Comparison of ENCODE assay signal across 8 cellular contexts in genomic region chr1:224329842-224330753, GRCh38. TPM values are rescaled to one million over a fixed set of nuclear protein-coding genes. Genes with fewer than 3 reads are reported as not detected.
DNase-seq lines count a peak whose midpoint lies in the region; ATAC-seq and TF ChIP-seq lines count a peak whose summit lies in the region.

Gene NVL (minus strand): TSS chr1:224330172. CDS start chr1:224330127, 45 bp downstream.

- intact Hi-C loops in spleen (cut with DNase I; ENCODE audit: low total_unique reads) = no loop called here

- peaks cover 16 to 70% (median 41%) of the 10 kb centered on the region in 6 donors for H3K4me1 ChIP-seq in spleen

- H3K27me3 ChIP-seq in spleen (replicated peaks in 1 of 7) = no peaks in the 10 kb centered on the region

- DNase-seq in AG10803 (ENCODE audit: low read depth) (peak; percentile 85), NCI-H446 (lab: John Stamatoyannopoulos, UW) (peak; percentile 78 to 92), caudate nucleus (lab: John Stamatoyannopoulos, UW) (peak in 60 of 61 donors; percentile 30 to 93 (median 83)), iris pigment epithelial cell (ENCODE audit: low read depth) (peak; percentile 91), spleen (peak; percentile 95)
- peak; percentile 57 to 70 (median 64) for DNase-seq in activated CD4-positive, CD25-positive, alpha-beta regulatory T cell (lab: John Stamatoyannopoulos, UW)

- H3K9me3 ChIP-seq in spleen = no peaks in the 10 kb centered on the region

- TF ChIP-seq POLR2A in spleen (IDR thresholded peaks at IDR 0.05) = peak; percentile 7 to 50 (median 35)

- H3K27ac ChIP-seq in caudate nucleus (ENCODE audit: low read depth, low read length) = peak within 1 kb of the TSS; percentile 98
- peak within 1 kb of the TSS; percentile 89 to 99 (median 92) for H3K27ac ChIP-seq in spleen

- H3K4me3 ChIP-seq in AG10803 (ENCODE audit: low read length) = peak within 1 kb of the TSS; percentile 96
- peak within 1 kb of the TSS; percentile 63 to 99 (median 84) for H3K4me3 ChIP-seq in spleen

- H3K36me3 ChIP-seq in spleen = peaks cover 0 to 20% (median 8%) of the 10 kb centered on the region in 6 donors

- ATAC-seq in GM19035 (IDR thresholded peaks at IDR 0.05; ENCODE audit: unreplicated experiment) = peak; percentile 81
- ATAC-seq in HG03342 (IDR thresholded peaks at IDR 0.05; ENCODE audit: unreplicated experiment) = peak; percentile 72

- TF ChIP-seq CTCF in AG10803 (conservative IDR thresholded peaks at IDR 0.05; ENCODE audit: low read length) (no peak), spleen (IDR thresholded peaks at IDR 0.05 in 8 of 11, conservative IDR thresholded peaks at IDR 0.05 in 3 of 11) (peak in 1 of 11 experiments; percentile 7)

- 0 to 1% (median 0%) methylated on average over 42 to 52 of the region's 52 CpGs for WGBS in spleen, 5 donors

RNA-seq across cellular contexts. Expression of gene NVL, which starts in this region (rescaled TPM):
- 10 to 100 TPM; 23.3 to 39.0 (median 33.2) TPM for total RNA-seq in spleen
- 10 to 100 TPM; 27.4 to 61.9 (median 42.4) TPM for polyA plus RNA-seq in spleen

Comparison
In these comparisons a context has a peak if more than half of its experiments do, and no peak if none do; other contexts are left out.
1. Peak in every context shown above with its lines: DNase-seq, ATAC-seq, H3K4me3 ChIP-seq and H3K27ac ChIP-seq.